15 cellular contexts compared by ENCODE assay signal in the genomic region with DNA sequence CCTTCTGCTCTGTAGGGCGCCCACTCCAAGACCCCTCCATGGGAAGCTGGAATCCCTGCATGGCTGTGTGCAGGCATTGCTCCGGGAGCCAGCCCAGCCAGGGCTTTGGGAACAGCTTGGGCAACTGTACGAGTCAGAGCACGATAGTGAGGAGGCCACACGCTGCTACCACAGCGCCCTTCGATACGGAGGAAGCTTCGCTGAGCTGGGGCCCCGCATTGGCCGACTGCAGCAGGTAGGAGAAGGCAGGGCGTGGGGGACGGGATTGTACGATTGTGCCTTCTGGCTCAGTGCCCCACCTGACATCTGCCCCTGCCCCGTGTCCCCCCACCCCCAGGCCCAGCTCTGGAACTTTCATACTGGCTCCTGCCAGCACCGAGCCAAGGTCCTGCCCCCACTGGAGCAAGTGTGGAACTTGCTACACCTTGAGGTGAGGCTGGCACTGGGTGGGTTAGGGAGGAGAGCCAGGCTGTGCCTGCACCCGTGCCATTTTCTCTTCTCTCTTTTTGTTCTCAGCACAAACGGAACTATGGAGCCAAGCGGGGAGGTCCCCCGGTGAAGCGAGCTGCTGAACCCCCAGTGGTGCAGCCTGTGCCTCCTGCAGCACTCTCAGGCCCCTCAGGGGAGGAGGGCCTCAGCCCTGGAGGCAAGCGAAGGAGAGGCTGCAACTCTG. TPM values are rescaled to one million over a fixed set of nuclear protein-coding genes. Genes with fewer than 3 reads are reported as not detected.
DNase-seq lines count a peak whose midpoint lies in the region; TF ChIP-seq lines count a peak whose summit lies in the region.
"Had no signal": no experiment of that assay in that cellular context is flagged by ENCODE, and none has a peak within 500 bp of the region (broad histone marks: within the 10 kb centered on the region; RNA-seq: fewer than 3 reads in every experiment).

No MANE protein-coding gene starts in this region.

- H3K9me3 ChIP-seq in ascending aorta, result no peaks in the 10 kb centered on the region
- no peaks in the 10 kb centered on the region for H3K9me3 ChIP-seq in neural progenitor cell (ENCODE audit: low read depth)
- no peaks in the 10 kb centered on the region for H3K9me3 ChIP-seq in spleen
- H3K9me3 ChIP-seq: thoracic aorta had no signal

- H3K27me3 Mint-ChIP-seq in T-helper 1 cell treated with Interleukin-12 subunit alpha and Interleukin-12 subunit beta and Interleukin-4 antibody, amounts not matched to agents 30 μg/mL and 1 μg/mL, for 36 hours (ENCODE audit: low read depth), result no peaks in the 10 kb centered on the region
- H3K27me3 Mint-ChIP-seq in HFFc6 (ENCODE audit: insufficient read depth) (peaks cover 8% of the 10 kb centered on the region), neural progenitor cell (ENCODE audit: insufficient read depth, low read depth) (peaks cover 9% of the 10 kb centered on the region)
- H3K27me3 Mint-ChIP-seq: activated naive CD4-positive, alpha-beta T cell treated with anti-CD3 and anti-CD28 coated beads, Interleukin-2, amount 10 ng/mL, durations not matched to agents 7 days and 5 days had no signal

- H3K36me3 Mint-ChIP-seq in T-helper 1 cell treated with Interleukin-12 subunit alpha and Interleukin-12 subunit beta and Interleukin-4 antibody, amounts not matched to agents 30 μg/mL and 1 μg/mL, for 36 hours (ENCODE audit: low read depth), result peaks cover 15% of the 10 kb centered on the region
- H3K36me3 Mint-ChIP-seq in HFFc6 (ENCODE audit: low read depth) (no peaks in the 10 kb centered on the region), neural progenitor cell (peaks cover 19% of the 10 kb centered on the region)

- H3K36me3 ChIP-seq in ascending aorta (peaks cover 42 to 49% of the 10 kb centered on the region in 2 donors), neural progenitor cell (no peaks in the 10 kb centered on the region), spleen (peaks cover 3 to 63% (median 57%) of the 10 kb centered on the region in 6 donors)

- H3K27ac ChIP-seq in ascending aorta (peak overlapping the region; percentile 97 to 99), neural progenitor cell (no peak overlapping the region), spleen (peak overlapping the region in 3 of 8 donors; percentile 99 to 100 (median 99))
- H3K27ac ChIP-seq: hepatocyte had no signal

- intact Hi-C loops in ascending aorta (cut with DNase I), result loop anchor here (10.0 kb wide), 2 partner anchors 231 to 831 kb away; partner anchors contain the start of genes FXR2 and RNASEK
- intact Hi-C loops in spleen (cut with DNase I; ENCODE audit: low total_unique reads), result no loop called here

- H3K4me2 ChIP-seq in neural progenitor cell, result no peak overlapping the region

- no peak for TF ChIP-seq POLR2A in spleen (IDR thresholded peaks at IDR 0.05)

- H4K20me1 ChIP-seq in neural progenitor cell (ENCODE audit: low read depth), result peaks cover 98% of the 10 kb centered on the region

- WGBS in spleen, 5 donors, result 87 to 94% (median 91%) methylated on average over 14 to 22 of the region's 22 CpGs

- peaks cover 6 to 13% of the 10 kb centered on the region in 2 donors for H3K4me1 ChIP-seq in ascending aorta
- peaks cover 6% of the 10 kb centered on the region for H3K4me1 ChIP-seq in neural progenitor cell
- peaks cover 12 to 87% (median 30%) of the 10 kb centered on the region in 6 donors for H3K4me1 ChIP-seq in spleen

- DNase-seq in T-helper 1 cell (no peak), HFFc6 (no peak), ascending aorta (ENCODE audit: low spot score in 2 of 2) (peak in 1 of 2 donors; percentile 49), neural progenitor cell (ENCODE audit: low spot score) (no peak), DMS 273 treated with DMSO at 0.1 percent for 48 hours (lab: John Stamatoyannopoulos, UW) (no peak), KG1 (lab: John Stamatoyannopoulos, UW) (no peak), spleen (no peak)
- DNase-seq: 8988T; activated naive CD4-positive, alpha-beta T cell treated with anti-CD3 and anti-CD28 coated beads, Interleukin-2, amount 10 ng/mL, durations not matched to agents 7 days and 5 days; cerebellar nuclear complex; NCI-H2171 had no signal

- no peak for TF ChIP-seq CTCF in HFFc6 (IDR thresholded peaks at IDR 0.05)
- TF ChIP-seq CTCF in ascending aorta (IDR thresholded peaks at IDR 0.05), result no peak
- TF ChIP-seq CTCF in neural progenitor cell (IDR thresholded peaks at IDR 0.05), result no peak
- no peak for TF ChIP-seq CTCF in spleen (IDR thresholded peaks at IDR 0.05 in 8 of 11, conservative IDR thresholded peaks at IDR 0.05 in 3 of 11)

- H3K9ac ChIP-seq in neural progenitor cell, result no peak overlapping the region

- H3K4me3 Mint-ChIP-seq in T-helper 1 cell treated with Interleukin-12 subunit alpha and Interleukin-12 subunit beta and Interleukin-4 antibody, amounts not matched to agents 30 μg/mL and 1 μg/mL, for 36 hours, result peak overlapping the region; percentile 25
- H3K4me3 Mint-ChIP-seq in HFFc6 (no peak overlapping the region), neural progenitor cell (peak overlapping the region; percentile 73)

- H3K4me1 Mint-ChIP-seq in T-helper 1 cell treated with Interleukin-12 subunit alpha and Interleukin-12 subunit beta and Interleukin-4 antibody, amounts not matched to agents 30 μg/mL and 1 μg/mL, for 36 hours (ENCODE audit: low read depth), result peaks cover 37% of the 10 kb centered on the region
- H3K4me1 Mint-ChIP-seq in HFFc6 (ENCODE audit: low read depth) (peaks cover 14% of the 10 kb centered on the region), neural progenitor cell (peaks cover 20% of the 10 kb centered on the region)

- peaks cover 49% of the 10 kb centered on the region for H3F3A ChIP-seq in neural progenitor cell (ENCODE audit: low read depth)

- H3K9me3 Mint-ChIP-seq in T-helper 1 cell treated with Interleukin-12 subunit alpha and Interleukin-12 subunit beta and Interleukin-4 antibody, amounts not matched to agents 30 μg/mL and 1 μg/mL, for 36 hours, result no peaks in the 10 kb centered on the region
- H3K9me3 Mint-ChIP-seq in HFFc6 (no peaks in the 10 kb centered on the region), neural progenitor cell (no peaks in the 10 kb centered on the region)
- H3K9me3 Mint-ChIP-seq: activated naive CD4-positive, alpha-beta T cell treated with anti-CD3 and anti-CD28 coated beads, Interleukin-2, amount 10 ng/mL, durations not matched to agents 7 days and 5 days had no signal

- peak overlapping the region; percentile 67 for H3K27ac Mint-ChIP-seq in T-helper 1 cell treated with Interleukin-12 subunit alpha and Interleukin-12 subunit beta and Interleukin-4 antibody, amounts not matched to agents 30 μg/mL and 1 μg/mL, for 36 hours
- H3K27ac Mint-ChIP-seq in HFFc6 (peak overlapping the region; percentile 97), neural progenitor cell (no peak overlapping the region)

- peaks cover 39% of the 10 kb centered on the region for H3K79me2 ChIP-seq in neural progenitor cell (ENCODE audit: low read depth)

- no peak overlapping the region for H2AFZ ChIP-seq in neural progenitor cell (replicated peaks)
- H2AFZ ChIP-seq: hepatocyte had no signal

- no peaks in the 10 kb centered on the region for H3K27me3 ChIP-seq in ascending aorta
- no peaks in the 10 kb centered on the region for H3K27me3 ChIP-seq in neural progenitor cell
- no peaks in the 10 kb centered on the region for H3K27me3 ChIP-seq in spleen (replicated peaks in 1 of 7)
- H3K27me3 ChIP-seq: hepatocyte had no signal

- H3K4me3 ChIP-seq in ascending aorta, result no peak overlapping the region
- H3K4me3 ChIP-seq in neural progenitor cell, result no peak overlapping the region
- H3K4me3 ChIP-seq in spleen, result peak overlapping the region in 1 of 8 donors; percentile 85
- H3K4me3 ChIP-seq: hepatocyte had no signal

RNA-seq across cellular contexts. Expression of gene TMEM88, which starts 8.7 kb away (rescaled TPM):
- total RNA-seq in HFFc6 (2021; fragmentation: NEBNext Ultra II Directional; extraction: Animal tissue kit (Norgen Biotek cat#: 25700)), result 1 to 10 TPM in 2 of 6 experiments, under 1 TPM in 4; 0.40 to 1.3 (median 0.60) TPM
- 223 TPM for total RNA-seq in ascending aorta
- total RNA-seq in neural progenitor cell (ENCODE audit: low replicate concordance), result 13.8 and 53.7 TPM in 2 replicates
- 10 to 100 TPM in 5 of 7 donors, 1 to 10 TPM in 2; 5.2 to 31.8 (median 18.0) TPM for total RNA-seq in spleen
- 10 to 100 TPM in 1 of 3 donors, 1 to 10 TPM in 2; 5.5 to 26.2 (median 9.5) TPM for polyA plus RNA-seq in spleen
- total RNA-seq: H4 had no signal

RNA-seq across cellular contexts. Expression of gene NAA38, which starts 11.2 kb away (rescaled TPM):
- 100 to 1,000 TPM; 104 to 122 (median 107) TPM for total RNA-seq in HFFc6 (2021; fragmentation: NEBNext Ultra II Directional; extraction: Animal tissue kit (Norgen Biotek cat#: 25700))
- total RNA-seq in ascending aorta (59.0 TPM), neural progenitor cell (ENCODE audit: low replicate concordance) (8.6 and 27.4 TPM in 2 replicates), spleen (100 to 1,000 TPM in 1 of 7 donors, 10 to 100 TPM in 6; 51.0 to 111 (median 56.9) TPM)
- polyA plus RNA-seq in spleen, result 100 to 1,000 TPM; 119 to 185 (median 182) TPM

RNA-seq across cellular contexts. Expression of gene CYB5D1, which starts 11.6 kb away (rescaled TPM):
- total RNA-seq in HFFc6 (2021; fragmentation: NEBNext Ultra II Directional; extraction: Animal tissue kit (Norgen Biotek cat#: 25700)), result 10 to 100 TPM in 4 of 6 experiments, 1 to 10 TPM in 2; 9.3 to 15.3 (median 10.5) TPM
- total RNA-seq in ascending aorta (0.21 TPM), neural progenitor cell (ENCODE audit: low replicate concordance) (11.5 and 12.9 TPM in 2 replicates), spleen (10 to 100 TPM in 1 of 7 donors, 1 to 10 TPM in 6; 4.1 to 13.2 (median 5.9) TPM)
- polyA plus RNA-seq in spleen, result 1 to 10 TPM; 2.1 to 3.8 (median 2.9) TPM

RNA-seq across cellular contexts. Expression of gene KDM6B, which starts 12.2 kb away (rescaled TPM):
- total RNA-seq in HFFc6 (2021; fragmentation: NEBNext Ultra II Directional; extraction: Animal tissue kit (Norgen Biotek cat#: 25700)), result 10 to 100 TPM; 10.4 to 15.2 (median 11.6) TPM
- total RNA-seq in ascending aorta (20.0 TPM), neural progenitor cell (ENCODE audit: low replicate concordance) (6.8 and 12.3 TPM in 2 replicates), spleen (100 to 1,000 TPM in 1 of 7 donors, 10 to 100 TPM in 6; 22.3 to 110 (median 60.8) TPM)
- 10 to 100 TPM in 1 of 3 donors, 1 to 10 TPM in 2; 2.9 to 11.7 (median 4.0) TPM for polyA plus RNA-seq in spleen

RNA-seq across cellular contexts. Expression of gene CHD3, which starts 42.4 kb away (rescaled TPM):
- total RNA-seq in HFFc6 (2021; fragmentation: NEBNext Ultra II Directional; extraction: Animal tissue kit (Norgen Biotek cat#: 25700)), result 100 to 1,000 TPM in 4 of 6 experiments, 10 to 100 TPM in 2; 83.3 to 112 (median 110) TPM
- total RNA-seq in ascending aorta, result 102 TPM
- 12.8 and 28.0 TPM in 2 replicates for total RNA-seq in neural progenitor cell (ENCODE audit: low replicate concordance)
- 100 to 1,000 TPM in 2 of 7 donors, 10 to 100 TPM in 5; 60.9 to 117 (median 83.6) TPM for total RNA-seq in spleen
- polyA plus RNA-seq in spleen, result 10 to 100 TPM; 37.0 to 84.3 (median 71.8) TPM
